ENCODE assay signal across 9 cellular contexts in genomic region chr7:138663741-138664710, GRCh38. TPM values are rescaled to one million over a fixed set of nuclear protein-coding genes. Genes with fewer than 3 reads are reported as not detected.
DNase-seq lines count a peak whose midpoint lies in the region; ATAC-seq, FAIRE-seq and TF ChIP-seq lines count a peak whose summit lies in the region.
"Had no signal": no experiment of that assay in that cellular context is flagged by ENCODE, and none has a peak within 500 bp of the region (broad histone marks: within the 10 kb centered on the region; RNA-seq: fewer than 3 reads in every experiment).

No MANE protein-coding gene starts in this region.

- no peaks in the 10 kb centered on the region for H3K9me3 Mint-ChIP-seq in central memory CD8-positive, alpha-beta T cell

- peaks cover 3% of the 10 kb centered on the region for H3K36me3 Mint-ChIP-seq in central memory CD8-positive, alpha-beta T cell (ENCODE audit: insufficient read depth)

- WGBS in thyroid gland, 2 donors, result 45 to 59% methylated on average over 59 of the region's 59 CpGs

- peak; percentile 12 for DNase-seq in BE2C
- peak; percentile 3 for DNase-seq in MV-4-11 (lab: John Stamatoyannopoulos, UW)
- no peak for DNase-seq in central memory CD8-positive, alpha-beta T cell (ENCODE audit: low spot score in 2 of 2)
- no peak for DNase-seq in lower lobe of right lung
- DNase-seq in thyroid gland, result peak; percentile 49 to 68
- no peak for DNase-seq in A673 (ENCODE audit: low spot score)
- no peak for DNase-seq in NCI-H446 (lab: John Stamatoyannopoulos, UW)
- no peak for DNase-seq in GM12891 (ENCODE audit: insufficient read length, low spot score)

- FAIRE-seq in GM12891 (lab: Jason Lieb, UNC), result no peak

- intact Hi-C loops in lower lobe of right lung (cut with DNase I) (no loop called here), thyroid gland (cut with DNase I) (no loop called here), A673 (cut with micrococcal nuclease; ENCODE audit: unreplicated experiment) (no loop called here)

- CTCF ChIA-PET in A673 (lab: Charles Lee), result no interaction called here

- TF ChIP-seq POLR2A in thyroid gland (IDR thresholded peaks at IDR 0.05), result no peak
- no peak for TF ChIP-seq POLR2A in GM12891 (IDR thresholded peaks at IDR 0.05; ENCODE audit: low read depth, low read length)

- H3K36me3 ChIP-seq in BE2C, result no peaks in the 10 kb centered on the region
- H3K36me3 ChIP-seq in lower lobe of right lung, result no peaks in the 10 kb centered on the region
- H3K36me3 ChIP-seq in thyroid gland, result no peaks in the 10 kb centered on the region
- H3K36me3 ChIP-seq in A673 (ENCODE audit: insufficient read depth, low read length, poor library complexity, severe bottlenecking), result no peaks in the 10 kb centered on the region

- peak overlapping the region; percentile 71 for H3K4me3 ChIP-seq in BE2C (ENCODE audit: low read depth, low read length)
- H3K4me3 ChIP-seq in lower lobe of right lung, result peak overlapping the region; percentile 51
- peak overlapping the region in 2 of 3 donors; percentile 31 to 34 for H3K4me3 ChIP-seq in thyroid gland (replicated peaks in 1 of 3)
- no peak overlapping the region for H3K4me3 ChIP-seq in A673 (ENCODE audit: low read depth, low read length, poor library complexity, severe bottlenecking)

- TF ChIP-seq CTCF in BE2C (IDR thresholded peaks at IDR 0.05; ENCODE audit: low read depth, low read length), result no peak
- TF ChIP-seq CTCF in lower lobe of right lung (IDR thresholded peaks at IDR 0.05), result no peak
- TF ChIP-seq CTCF in thyroid gland (IDR thresholded peaks at IDR 0.05), result no peak
- TF ChIP-seq CTCF in A673 (conservative IDR thresholded peaks at IDR 0.05; ENCODE audit: low read depth, low read length), result no peak

- H3K4me3 Mint-ChIP-seq in central memory CD8-positive, alpha-beta T cell, result peak overlapping the region; percentile 60

- H3K27me3 ChIP-seq in BE2C (no peaks in the 10 kb centered on the region), lower lobe of right lung (ENCODE audit: low read depth) (no peaks in the 10 kb centered on the region), thyroid gland (no peaks in the 10 kb centered on the region), A673 (replicated peaks; ENCODE audit: insufficient read depth, low read depth, low read length, poor library complexity) (peaks cover 68% of the 10 kb centered on the region)

- peaks cover 92% of the 10 kb centered on the region for H3K27me3 Mint-ChIP-seq in central memory CD8-positive, alpha-beta T cell

- H3K9me3 ChIP-seq in BE2C, result no peaks in the 10 kb centered on the region
- H3K9me3 ChIP-seq in lower lobe of right lung, result no peaks in the 10 kb centered on the region
- no peaks in the 10 kb centered on the region for H3K9me3 ChIP-seq in thyroid gland
- no peaks in the 10 kb centered on the region for H3K9me3 ChIP-seq in A673 (ENCODE audit: low read depth, low read length, poor library complexity, severe bottlenecking)

- BruUV-seq in A673 (replicated peaks; lab: Mats Ljungman, UMichigan), result no TSS peak

- H3K27ac ChIP-seq in lower lobe of right lung (no peak overlapping the region), thyroid gland (peak overlapping the region in 2 of 3 donors; percentile 42 to 56), A673 (ENCODE audit: low read depth, low read length, poor library complexity, severe bottlenecking) (no peak overlapping the region)

- H3K4me1 Mint-ChIP-seq in central memory CD8-positive, alpha-beta T cell, result no peaks in the 10 kb centered on the region

- H3K27ac Mint-ChIP-seq in central memory CD8-positive, alpha-beta T cell (ENCODE audit: low read depth), result no peak overlapping the region

- no peak for ATAC-seq in central memory CD8-positive, alpha-beta T cell (replicated peaks; ENCODE audit: extremely low read depth, poor library complexity, severe bottlenecking)
- ATAC-seq in lower lobe of right lung, result peak; percentile 59 to 71
- ATAC-seq: HCT116 had no signal

- peaks cover 19% of the 10 kb centered on the region for H3K4me1 ChIP-seq in BE2C
- no peaks in the 10 kb centered on the region for H3K4me1 ChIP-seq in lower lobe of right lung
- peaks cover 0 to 6% of the 10 kb centered on the region in 2 donors for H3K4me1 ChIP-seq in thyroid gland
- H3K4me1 ChIP-seq in A673 (ENCODE audit: insufficient read depth, low read length, poor library complexity, severe bottlenecking), result no peaks in the 10 kb centered on the region

- POLR2A ChIA-PET in A673 (lab: Charles Lee; ENCODE audit: low non-redundant PET), result no interaction called here

TF ChIP-seq in GM12891, 5 proteins besides CTCF, POLR2A, EP300 and RAD21:
- TF ChIP-seq POU2F2 (IDR thresholded peaks at IDR 0.05; ENCODE audit: low read depth, low read length) (no peak), TAF1 (IDR thresholded peaks at IDR 0.05; ENCODE audit: low read depth, low read length) (no peak), SPI1 (IDR thresholded peaks at IDR 0.05; ENCODE audit: low read depth, low read length) (no peak), PAX5 (IDR thresholded peaks at IDR 0.05; ENCODE audit: insufficient read depth, low read length, severe bottlenecking) (no peak), POLR2AphosphoS5 (IDR thresholded peaks at IDR 0.05; ENCODE audit: low read depth, low read length) (no peak)

RNA-seq across cellular contexts. Expression of gene SVOPL, which starts 37.1 kb away (rescaled TPM):
- 1.0 TPM for polyA plus RNA-seq in BE2C (2012; ENCODE audit: insufficient read depth, insufficient read length, low read depth)
- total RNA-seq in lower lobe of right lung (0.74 TPM), thyroid gland (under 1 TPM in 1 of 4 donors, not detected in 3; 0.10 TPM), A673 (2021) (not detected in 2 replicates)
- polyA plus RNA-seq in GM12891 (2012; ENCODE audit: low read depth, missing spikeins), result not detected

Comparison
In these comparisons a context has a peak if more than half of its experiments do, and no peak if none do; other contexts are left out.
1. DNase-seq: peak in BE2C (single experiment), MV-4-11 (single experiment) and thyroid gland (2 of 2); none in central memory CD8-positive, alpha-beta T cell (0 of 2), lower lobe of right lung (single experiment), A673 (single experiment), NCI-H446 (0 of 2) and GM12891 (single experiment).
2. H3K27ac ChIP-seq: peak in thyroid gland (2 of 3); none in lower lobe of right lung (single experiment) and A673 (single experiment).